7 cellular contexts compared by ENCODE assay signal in the genomic region with DNA sequence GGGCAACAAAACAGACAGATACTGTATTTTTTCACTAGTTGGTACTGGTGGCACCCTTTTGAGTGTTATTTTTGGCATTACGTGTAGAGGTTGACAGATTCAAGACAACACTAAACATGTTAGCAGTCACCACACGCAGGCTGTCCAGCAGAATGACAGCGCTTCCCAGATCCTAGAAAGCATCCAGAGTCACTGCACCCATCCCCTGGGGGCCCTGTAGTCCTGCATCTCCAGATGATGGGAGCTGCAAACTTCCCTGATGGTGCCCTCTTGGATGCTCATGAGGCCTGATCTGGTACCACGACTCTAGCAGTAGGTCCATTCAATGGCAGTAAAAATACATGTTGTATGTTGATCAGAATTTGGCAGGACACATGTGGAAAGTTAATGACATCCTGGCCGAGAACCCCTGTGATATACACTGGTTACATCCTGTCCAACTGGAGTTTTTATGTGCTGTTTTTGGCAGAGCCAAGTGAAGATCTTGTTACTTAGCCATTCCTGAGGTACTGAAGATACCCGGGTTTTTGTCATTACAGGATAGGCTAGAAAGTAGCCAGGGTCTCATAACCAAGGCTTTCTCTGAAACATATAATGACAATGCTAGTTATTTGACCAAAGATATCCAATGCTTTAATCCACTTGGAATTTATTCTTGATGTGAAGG.
A peak's percentile ranks its signal among the peaks of the same experiment; 100 is the strongest.
DNase-seq lines count a peak whose midpoint lies in the region; ATAC-seq and TF ChIP-seq lines count a peak whose summit lies in the region.

No MANE protein-coding gene starts in this region.

- H3K4me1 ChIP-seq in RWPE2 (ENCODE audit: insufficient read depth, poor library complexity, severe bottlenecking), result peaks cover 29% of the 10 kb centered on the region

- H3K27ac ChIP-seq in RWPE2 (ENCODE audit: poor library complexity, severe bottlenecking), result peak overlapping the region; percentile 91

- H3K4me3 ChIP-seq in RWPE2 (ENCODE audit: severe bottlenecking) (no peak overlapping the region), fibroblast of mammary gland (ENCODE audit: control insufficient read depth, low read depth, low read length) (no peak overlapping the region), skeletal muscle cell (ENCODE audit: low read depth, low read length) (no peak overlapping the region)

- peaks cover 20% of the 10 kb centered on the region for H3K9me3 ChIP-seq in RWPE2 (ENCODE audit: severe bottlenecking)

- DNase-seq in EL, result peak; percentile 59
- DNase-seq in RWPE2 (ENCODE audit: low spot score), result no peak
- DNase-seq in fibroblast of mammary gland (ENCODE audit: low read depth), result peak; percentile 77
- peak; percentile 72 for DNase-seq in skeletal muscle cell (ENCODE audit: low read depth)
- no peak for DNase-seq in stimulated activated naive CD4-positive, alpha-beta T cell (lab: John Stamatoyannopoulos, UW)

- H3K36me3 ChIP-seq in RWPE2 (ENCODE audit: low read depth), result 0 out of 2 replicates have a peak, but pooled peaks cover 2% of the 10 kb centered on the region

- no peaks in the 10 kb centered on the region for H3K27me3 ChIP-seq in RWPE2 (ENCODE audit: insufficient read depth, poor library complexity, severe bottlenecking)

- ATAC-seq in RWPE2 (ENCODE audit: low read depth) (no peak), HG03571 (IDR thresholded peaks at IDR 0.05; ENCODE audit: unreplicated experiment) (no peak), HG03442 (IDR thresholded peaks at IDR 0.05; ENCODE audit: unreplicated experiment) (no peak)

- no peak for TF ChIP-seq CTCF in RWPE2 (IDR thresholded peaks at IDR 0.05; ENCODE audit: poor library complexity, severe bottlenecking)
- TF ChIP-seq CTCF in fibroblast of mammary gland (conservative IDR thresholded peaks at IDR 0.05; ENCODE audit: control insufficient read depth, insufficient read depth, low read depth, low read length), result no peak

Comparison
In these comparisons a context has a peak if more than half of its experiments do, and no peak if none do; other contexts are left out.
1. DNase-seq: peak in EL (single experiment), fibroblast of mammary gland (single experiment) and skeletal muscle cell (single experiment); none in RWPE2 (single experiment) and stimulated activated naive CD4-positive, alpha-beta T cell (0 of 6).